ENCODE assay signal across 8 cellular contexts in genomic region chr16:4624827-4625616, GRCh38. TPM values are rescaled to one million over a fixed set of nuclear protein-coding genes. Genes with fewer than 3 reads are reported as not detected.
A peak's percentile ranks its signal among the peaks of the same experiment; 100 is the strongest.
DNase-seq lines count a peak whose midpoint lies in the region; ATAC-seq, FAIRE-seq and TF ChIP-seq lines count a peak whose summit lies in the region.

No MANE protein-coding gene starts in this region.

- peak overlapping the region; percentile 81 for H3K4me3 ChIP-seq in bronchial epithelial cell (ENCODE audit: low read depth, low read length)

- peak overlapping the region; percentile 97 for H3K4me3 Mint-ChIP-seq in Calu3 (ENCODE audit: low read depth, unreplicated experiment)

- no peaks in the 10 kb centered on the region for H3K27me3 Mint-ChIP-seq in Calu3 (ENCODE audit: unreplicated experiment)

- intact Hi-C loops in Calu3 (cut with micrococcal nuclease; ENCODE audit: unreplicated experiment) = no loop called here

- H3K4me1 Mint-ChIP-seq in Calu3 (ENCODE audit: low read depth, unreplicated experiment) = peaks cover 17% of the 10 kb centered on the region

- CTCF ChIA-PET in Calu3 (lab: Charles Lee) = interaction anchor here (0.7 to 1.5 kb wide), 12 partner anchors 9 to 473 kb away, joined by 3 to 7 read pairs (median 4); partner anchors contain the start of genes ANKS3, CDIP1, DNAAF8 and UBALD1

- no peak for TF ChIP-seq CTCF in Calu3 (IDR thresholded peaks at IDR 0.05; ENCODE audit: unreplicated experiment)
- TF ChIP-seq CTCF in VCaP (conservative IDR thresholded peaks at IDR 0.05) = no peak
- TF ChIP-seq CTCF in bronchial epithelial cell (IDR thresholded peaks at IDR 0.05; ENCODE audit: insufficient read depth, low read length, severe bottlenecking) = no peak

- BruUV-seq in Calu3 (replicated peaks; lab: Mats Ljungman, UMichigan) = no TSS peak

- no peaks in the 10 kb centered on the region for H3K36me3 ChIP-seq in bronchial epithelial cell (ENCODE audit: control insufficient read depth, insufficient read depth, low read length)

- H3K36me3 Mint-ChIP-seq in Calu3 (ENCODE audit: insufficient read depth, unreplicated experiment) = peaks cover 29% of the 10 kb centered on the region

- peak; percentile 48 for ATAC-seq in GM21381 (IDR thresholded peaks at IDR 0.05; ENCODE audit: unreplicated experiment)

- DNase-seq in Calu3 (peak; percentile 49), HTR-8/SVneo (ENCODE audit: insufficient read length, low spot score) (peak; percentile 47), bronchial epithelial cell (ENCODE audit: low read depth) (peak; percentile 33), kidney glomerular epithelial cell (lab: John Stamatoyannopoulos, UW) (peak; percentile 7), NCI-H510A (lab: John Stamatoyannopoulos, UW) (no peak)
- peak; percentile 34 to 73 (median 42) for DNase-seq in stimulated activated CD4-positive, alpha-beta T cell treated with anti-CD3 and anti-CD28 coated beads, Interleukin-1b, Interleukin-23, amount 100 ng/mL, for 24 hours (ENCODE audit: low read depth in 4 of 4, low spot score in 1 of 4)

- no peaks in the 10 kb centered on the region for H3K9me3 Mint-ChIP-seq in Calu3 (ENCODE audit: low read depth, unreplicated experiment)

- H3K27ac Mint-ChIP-seq in Calu3 (ENCODE audit: unreplicated experiment) = peak overlapping the region; percentile 99

- H3K27ac ChIP-seq in VCaP = peak overlapping the region; percentile 86

- FAIRE-seq in HTR-8/SVneo (lab: Jason Lieb, UNC) (no peak), bronchial epithelial cell (lab: Jason Lieb, UNC) (no peak)

- no peaks in the 10 kb centered on the region for H3K27me3 ChIP-seq in bronchial epithelial cell (ENCODE audit: control insufficient read depth, insufficient read depth, low read length)

RNA-seq across cellular contexts. Expression of gene MGRN1, which starts 0.4 kb away (rescaled TPM):
- total RNA-seq in Calu3 (2022) (105 and 114 TPM in 2 replicates), bronchial epithelial cell (6.1 and 10.1 TPM in 2 replicates)

RNA-seq across cellular contexts. Expression of gene UBALD1, which starts 10.3 kb away (rescaled TPM):
- total RNA-seq in Calu3 (2022) = 54.4 and 55.6 TPM in 2 replicates
- total RNA-seq in bronchial epithelial cell = 3.7 and 4.7 TPM in 2 replicates
